8 cellular contexts compared by ENCODE assay signal in genomic region chr3:50297896-50298725, GRCh38. TPM values are rescaled to one million over a fixed set of nuclear protein-coding genes. Genes with fewer than 3 reads are reported as not detected.
DNase-seq lines count a peak whose midpoint lies in the region; ATAC-seq and TF ChIP-seq lines count a peak whose summit lies in the region.

No MANE protein-coding gene starts in this region.

- TF ChIP-seq CTCF in GM12874 (IDR thresholded peaks at IDR 0.05; ENCODE audit: insufficient read depth, low read depth, low read length) (peak; percentile 1; the same call in 1 of the 2 replicates), RWPE1 (conservative IDR thresholded peaks at IDR 0.05; ENCODE audit: low read depth) (no peak), epithelial cell of proximal tubule (conservative IDR thresholded peaks at IDR 0.05; ENCODE audit: low read depth, low read length) (peak; percentile 38), retinal pigment epithelial cell (conservative IDR thresholded peaks at IDR 0.05; ENCODE audit: low read depth, low read length) (peak; percentile 5)

- POLR2A ChIA-PET in RWPE1 (lab: Yijun Ruan, JAX; ENCODE audit: low non-redundant PET) = interaction anchor here (0.6 kb wide), 1 partner anchor 8 kb away, joined by 7 read pairs; no protein-coding TSS in a partner anchor

- DNase-seq in RWPE1 (ENCODE audit: low spot score) (no peak), epithelial cell of proximal tubule (ENCODE audit: low read depth) (no peak), retinal pigment epithelial cell (ENCODE audit: low read depth) (no peak), NCI-H1417 treated with DMSO at 0.1 percent for 48 hours (lab: John Stamatoyannopoulos, UW) (no peak), AG08396 (ENCODE audit: low spot score) (no peak)
- no peak for DNase-seq in activated CD8-positive, alpha-beta memory T cell treated with anti-CD3 and anti-CD28 coated beads for 24 hours

- H3K4me3 ChIP-seq in epithelial cell of proximal tubule (ENCODE audit: low read depth, low read length) (peak overlapping the region; percentile 92), retinal pigment epithelial cell (ENCODE audit: low read length) (peak overlapping the region; percentile 84)

- no peak for ATAC-seq in HG03135 (IDR thresholded peaks at IDR 0.05; ENCODE audit: unreplicated experiment)

- peak overlapping the region; percentile 93 for H3K27ac ChIP-seq in RWPE1

- CTCF ChIA-PET in RWPE1 (lab: Yijun Ruan, JAX) = interaction anchor here (0.6 kb wide), 2 partner anchors 35 to 133 kb away, joined by 4 to 6 read pairs; no protein-coding TSS in a partner anchor

RNA-seq across cellular contexts. Expression of gene HYAL3, which starts 1.1 kb away (rescaled TPM):
- total RNA-seq in epithelial cell of proximal tubule = 7.8 and 8.8 TPM in 2 replicates

RNA-seq across cellular contexts. Expression of gene NAA80, which starts 1.1 kb away (rescaled TPM):
- 8.5 and 19.4 TPM in 2 replicates for total RNA-seq in epithelial cell of proximal tubule

RNA-seq across cellular contexts. Expression of gene HYAL1, which starts 5.3 kb away (rescaled TPM):
- total RNA-seq in epithelial cell of proximal tubule = 1.3 and 2.2 TPM in 2 replicates

RNA-seq across cellular contexts. Expression of gene IFRD2, which starts 5.9 kb away (rescaled TPM):
- total RNA-seq in epithelial cell of proximal tubule = 76.6 and 165 TPM in 2 replicates

RNA-seq across cellular contexts. Expression of gene LSMEM2, which starts 19.2 kb away (rescaled TPM):
- total RNA-seq in epithelial cell of proximal tubule = not detected in 2 replicates
